ENCODE assay signal across 22 cellular contexts in the genomic region with DNA sequence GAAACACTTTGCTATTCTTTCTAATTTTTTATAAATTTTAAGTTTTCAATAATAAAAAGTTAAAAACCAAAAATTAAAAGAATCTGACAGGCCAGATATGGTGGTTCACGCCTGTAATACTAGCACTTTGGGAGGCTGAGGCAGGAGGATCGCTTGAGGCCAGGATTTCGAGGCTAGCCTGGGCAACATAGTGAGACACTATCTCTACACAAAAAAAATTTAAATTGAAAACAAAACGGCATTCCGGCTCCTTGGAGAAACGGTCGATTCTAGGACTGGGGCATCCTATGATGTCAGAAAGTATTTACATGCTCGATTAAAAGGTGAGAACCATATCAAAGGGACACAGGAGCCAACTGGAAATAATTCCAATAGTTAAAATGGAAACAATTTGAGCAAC. TPM values are rescaled to one million over a fixed set of nuclear protein-coding genes. Genes with fewer than 3 reads are reported as not detected.
A peak's percentile ranks its signal among the peaks of the same experiment; 100 is the strongest.
DNase-seq lines count a peak whose midpoint lies in the region; TF ChIP-seq lines count a peak whose summit lies in the region.
"Had no signal": no experiment of that assay in that cellular context is flagged by ENCODE, and none has a peak within 500 bp of the region (broad histone marks: within the 10 kb centered on the region; RNA-seq: fewer than 3 reads in every experiment).

No MANE protein-coding gene starts in this region.

- no peaks in the 10 kb centered on the region for H3K27me3 Mint-ChIP-seq in activated naive CD4-positive, alpha-beta T cell treated with anti-CD3 and anti-CD28 coated beads for 36 hours (ENCODE audit: low read depth)
- H3K27me3 Mint-ChIP-seq in dendritic cell treated with granulocyte-macrophage colony-stimulating factor and Interleukin-4, amounts not matched to agents 40 ng/mL and 50 ng/mL, for 4 days: no peaks in the 10 kb centered on the region
- H3K27me3 Mint-ChIP-seq: CD8-positive, alpha-beta memory T cell had no signal

- peak; percentile 2 for DNase-seq in activated naive CD4-positive, alpha-beta T cell treated with anti-CD3 and anti-CD28 coated beads for 36 hours
- no peak for DNase-seq in activated naive CD4-positive, alpha-beta T cell treated with anti-CD3 and anti-CD28 coated beads, Interleukin-2, amount 50 U/mL, for 16 hours
- no peak for DNase-seq in transverse colon
- no peak for DNase-seq in stimulated activated CD4-positive, alpha-beta T cell treated with anti-CD3 and anti-CD28 coated beads, Interleukin-4, amount 100 ng/mL, for 24 hours
- DNase-seq in T-helper 1 cell: no peak
- DNase-seq: activated naive CD4-positive, alpha-beta T cell treated with Interleukin-2 at 50 U/mL for 16 hours; CD8-positive, alpha-beta memory T cell; DMS53; GF-D8; HCEC 1CT; heart left ventricle; KBM-7; NCI-H2171 treated with DMSO at 0.1 percent for 48 hours; NCI-H526; posterior cingulate gyrus; SW 1271 had no signal

- in situ Hi-C loops in transverse colon (cut with MboI; ENCODE audit: low pct_ligation_motif_present in 1 of 4, low pct_unique_long_range_greater_than_20kb in 1 of 4, low sequenced_read_pairs in 3 of 4): no loop called here

- H3F3A ChIP-seq in Loucy (ENCODE audit: low read depth): peaks cover 22% of the 10 kb centered on the region

- no peak for TF ChIP-seq POLR2A in transverse colon (IDR thresholded peaks at IDR 0.05)

- peaks cover 71% of the 10 kb centered on the region for H3K4me1 Mint-ChIP-seq in activated naive CD4-positive, alpha-beta T cell treated with anti-CD3 and anti-CD28 coated beads for 36 hours (ENCODE audit: low read depth)
- peaks cover 55% of the 10 kb centered on the region for H3K4me1 Mint-ChIP-seq in dendritic cell treated with granulocyte-macrophage colony-stimulating factor and Interleukin-4, amounts not matched to agents 40 ng/mL and 50 ng/mL, for 4 days (ENCODE audit: low read depth)
- H3K4me1 Mint-ChIP-seq: nephron had no signal

- no peaks in the 10 kb centered on the region for H3K9me2 ChIP-seq in Loucy (replicated peaks; ENCODE audit: low read depth, low read length)

- H3K36me3 ChIP-seq in Loucy (ENCODE audit: insufficient read depth, low read length) (no peaks in the 10 kb centered on the region), transverse colon (no peaks in the 10 kb centered on the region)
- H3K36me3 ChIP-seq: heart left ventricle, suprapubic skin, vagina had no signal

- H3K36me3 Mint-ChIP-seq in activated naive CD4-positive, alpha-beta T cell treated with anti-CD3 and anti-CD28 coated beads for 36 hours (ENCODE audit: low read depth): no peaks in the 10 kb centered on the region
- H3K36me3 Mint-ChIP-seq in dendritic cell treated with granulocyte-macrophage colony-stimulating factor and Interleukin-4, amounts not matched to agents 40 ng/mL and 50 ng/mL, for 4 days (ENCODE audit: low read depth): no peaks in the 10 kb centered on the region
- H3K36me3 Mint-ChIP-seq: CD8-positive, alpha-beta memory T cell had no signal

- no peaks in the 10 kb centered on the region for H4K20me1 ChIP-seq in Loucy (ENCODE audit: insufficient read depth, low read length, poor library complexity, severe bottlenecking)

- peak overlapping the region; percentile 79 for H3K9ac ChIP-seq in Loucy (ENCODE audit: low read depth, low read length, poor library complexity, severe bottlenecking)

- TF ChIP-seq CTCF in Loucy (conservative IDR thresholded peaks at IDR 0.05; ENCODE audit: low read length) (no peak), transverse colon (IDR thresholded peaks at IDR 0.05) (no peak)

- H3K4me3 Mint-ChIP-seq in activated naive CD4-positive, alpha-beta T cell treated with anti-CD3 and anti-CD28 coated beads for 36 hours: no peak overlapping the region
- H3K4me3 Mint-ChIP-seq in dendritic cell treated with granulocyte-macrophage colony-stimulating factor and Interleukin-4, amounts not matched to agents 40 ng/mL and 50 ng/mL, for 4 days: no peak overlapping the region
- H3K4me3 Mint-ChIP-seq: nephron had no signal

- CTCF ChIA-PET in activated naive CD4-positive, alpha-beta T cell treated with anti-CD3 and anti-CD28 coated beads for 36 hours (lab: Charles Lee): interaction anchor here (1.1 to 4.1 kb wide), 7 partner anchors 11 to 34 kb away, joined by 3 to 21 read pairs (median 8); no protein-coding TSS in a partner anchor

- no peak for TF ChIP-seq EP300 in transverse colon (IDR thresholded peaks at IDR 0.05; ENCODE audit: low read depth)

- H3K4me2 ChIP-seq in Loucy (ENCODE audit: low read depth, low read length, poor library complexity, severe bottlenecking): peak overlapping the region; percentile 90

- peaks cover 8% of the 10 kb centered on the region; the same call in 1 of the 2 replicates for H3K79me2 ChIP-seq in Loucy (ENCODE audit: insufficient read depth, low read length)

- H3K27ac Mint-ChIP-seq in activated naive CD4-positive, alpha-beta T cell treated with anti-CD3 and anti-CD28 coated beads for 36 hours: peak overlapping the region; percentile 98
- H3K27ac Mint-ChIP-seq in dendritic cell treated with granulocyte-macrophage colony-stimulating factor and Interleukin-4, amounts not matched to agents 40 ng/mL and 50 ng/mL, for 4 days: peak overlapping the region; percentile 70
- H3K27ac Mint-ChIP-seq: nephron had no signal

- H3K4me3 ChIP-seq in Loucy (ENCODE audit: low read length, poor library complexity, severe bottlenecking): peak overlapping the region; percentile 67
- no peak overlapping the region for H3K4me3 ChIP-seq in transverse colon
- H3K4me3 ChIP-seq: suprapubic skin, vagina had no signal

- H2AFZ ChIP-seq in Loucy (ENCODE audit: low read length): no peak overlapping the region; the same call in 1 of the 2 replicates

- H3K9me3 Mint-ChIP-seq in activated naive CD4-positive, alpha-beta T cell treated with anti-CD3 and anti-CD28 coated beads for 36 hours: no peaks in the 10 kb centered on the region
- H3K9me3 Mint-ChIP-seq in dendritic cell treated with granulocyte-macrophage colony-stimulating factor and Interleukin-4, amounts not matched to agents 40 ng/mL and 50 ng/mL, for 4 days: no peaks in the 10 kb centered on the region
- H3K9me3 Mint-ChIP-seq: nephron had no signal

- H3K27me3 ChIP-seq in Loucy (ENCODE audit: insufficient read depth, low read length, poor library complexity, severe bottlenecking): no peaks in the 10 kb centered on the region
- no peaks in the 10 kb centered on the region for H3K27me3 ChIP-seq in transverse colon
- H3K27me3 ChIP-seq: heart left ventricle, suprapubic skin, vagina had no signal

- intact Hi-C loops in activated naive CD4-positive, alpha-beta T cell treated with anti-CD3 and anti-CD28 coated beads for 36 hours (cut with micrococcal nuclease): loop anchor here (10.0 kb wide), 1 partner anchor 1064 kb away; the partner anchor contains the start of genes LTA and TNF
- intact Hi-C loops in dendritic cell treated with granulocyte-macrophage colony-stimulating factor and Interleukin-4, amounts not matched to agents 40 ng/mL and 50 ng/mL, for 4 days (cut with micrococcal nuclease): no loop called here
- intact Hi-C loops in transverse colon (cut with DNase I; ENCODE audit: low total_unique reads): no loop called here

- H3K9me3 ChIP-seq in Loucy (ENCODE audit: insufficient read depth, low read depth, low read length): no peaks in the 10 kb centered on the region
- H3K9me3 ChIP-seq in transverse colon: no peaks in the 10 kb centered on the region
- H3K9me3 ChIP-seq: heart left ventricle, suprapubic skin, vagina had no signal

- peaks cover 67% of the 10 kb centered on the region for H3K4me1 ChIP-seq in Loucy (ENCODE audit: insufficient read depth, low read length, poor library complexity, severe bottlenecking)
- peaks cover 0 to 16% (median 0%) of the 10 kb centered on the region in 4 donors for H3K4me1 ChIP-seq in transverse colon
- H3K4me1 ChIP-seq: suprapubic skin, vagina had no signal

- WGBS in transverse colon (ENCODE audit: low coverage in 1 of 2), 2 donors: 90 to 93% methylated on average over 8 of the region's 8 CpGs

- H3K27ac ChIP-seq in transverse colon: peak overlapping the region in 3 of 4 donors; percentile 53 to 80 (median 66)
- H3K27ac ChIP-seq: RWPE1, suprapubic skin, vagina had no signal

RNA-seq across cellular contexts. Expression of gene HLA-E, which starts 21.1 kb away (rescaled TPM):
- total RNA-seq in activated naive CD4-positive, alpha-beta T cell treated with anti-CD3 and anti-CD28 coated beads for 36 hours: 100 to 1,000 TPM; 598 to 608 TPM
- total RNA-seq in transverse colon: 100 to 1,000 TPM; 248 to 610 (median 493) TPM

RNA-seq across cellular contexts. Expression of gene GNL1, which starts 45.9 kb away (rescaled TPM):
- total RNA-seq in activated naive CD4-positive, alpha-beta T cell treated with anti-CD3 and anti-CD28 coated beads for 36 hours: 10 to 100 TPM; 78.2 to 82.1 TPM
- total RNA-seq in transverse colon: 10 to 100 TPM; 13.5 to 34.1 (median 20.7) TPM

RNA-seq across cellular contexts. Expression of gene PRR3, which starts 46.7 kb away (rescaled TPM):
- 10 to 100 TPM; 21.7 to 22.0 TPM for total RNA-seq in activated naive CD4-positive, alpha-beta T cell treated with anti-CD3 and anti-CD28 coated beads for 36 hours
- 10 to 100 TPM in 1 of 4 donors, 1 to 10 TPM in 3; 2.2 to 10.1 (median 5.0) TPM for total RNA-seq in transverse colon
